Comparison of ENCODE assay signal across 9 cellular contexts in the genomic region with DNA sequence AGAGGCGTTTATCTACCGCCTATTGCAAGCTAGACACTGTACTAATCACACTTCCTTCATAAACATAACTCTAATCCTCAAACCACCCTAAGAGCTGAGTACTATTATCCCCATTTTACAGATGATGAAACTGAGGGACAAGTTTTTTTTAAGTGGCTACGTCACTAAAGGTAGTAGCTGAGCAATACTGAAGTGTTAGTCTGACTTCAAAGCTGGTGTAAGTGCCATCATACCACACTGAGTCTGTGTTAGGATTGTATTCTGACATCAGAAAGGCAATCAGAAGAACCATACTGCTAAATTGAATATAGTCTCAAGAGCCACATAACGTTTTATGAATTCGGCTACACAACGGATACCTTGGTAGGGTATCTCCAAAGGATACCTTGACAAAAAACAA. TPM values are rescaled to one million over a fixed set of nuclear protein-coding genes. Genes with fewer than 3 reads are reported as not detected.
DNase-seq lines count a peak whose midpoint lies in the region; ATAC-seq and TF ChIP-seq lines count a peak whose summit lies in the region.
"Had no signal": no experiment of that assay in that cellular context is flagged by ENCODE, and none has a peak within 500 bp of the region (broad histone marks: within the 10 kb centered on the region; RNA-seq: fewer than 3 reads in every experiment).

No MANE protein-coding gene starts in this region.

- H3K9me3 Mint-ChIP-seq in CD4-positive, alpha-beta T cell, result no peaks in the 10 kb centered on the region
- H3K9me3 Mint-ChIP-seq in natural killer cell treated with Interleukin-12 subunit alpha and Interleukin-12 subunit beta and Interleukin-15 and Interleukin-18, amount 100 ng/mL, for 72 hours, result peaks cover 4% of the 10 kb centered on the region

- H3K27ac ChIP-seq in CD4-positive, alpha-beta T cell (ENCODE audit: low read depth, low read length), result no peak overlapping the region

- TF ChIP-seq CTCF in CD4-positive, alpha-beta T cell (IDR thresholded peaks at IDR 0.05), result no peak

- H3K36me3 Mint-ChIP-seq in CD4-positive, alpha-beta T cell (ENCODE audit: low read depth), result peaks cover 11% of the 10 kb centered on the region
- peaks cover 5% of the 10 kb centered on the region for H3K36me3 Mint-ChIP-seq in natural killer cell treated with Interleukin-12 subunit alpha and Interleukin-12 subunit beta and Interleukin-15 and Interleukin-18, amount 100 ng/mL, for 72 hours

- intact Hi-C loops in CD4-positive, alpha-beta T cell (cut with DNase I, micrococcal nuclease), result loop anchor here (2.0 to 10.0 kb wide), 5 partner anchors 29 to 1581 kb away; a partner anchor contains a TSS

- H3K27me3 Mint-ChIP-seq in CD4-positive, alpha-beta T cell, result no peaks in the 10 kb centered on the region
- no peaks in the 10 kb centered on the region for H3K27me3 Mint-ChIP-seq in natural killer cell treated with Interleukin-12 subunit alpha and Interleukin-12 subunit beta and Interleukin-15 and Interleukin-18, amount 100 ng/mL, for 72 hours

- no peaks in the 10 kb centered on the region for H3K9me3 ChIP-seq in CD4-positive, alpha-beta T cell (ENCODE audit: control insufficient read depth, low read length)
- H3K9me3 ChIP-seq in MG63, result no peaks in the 10 kb centered on the region

- H3K27ac Mint-ChIP-seq in CD4-positive, alpha-beta T cell, result peak overlapping the region; percentile 100
- H3K27ac Mint-ChIP-seq in natural killer cell treated with Interleukin-12 subunit alpha and Interleukin-12 subunit beta and Interleukin-15 and Interleukin-18, amount 100 ng/mL, for 72 hours, result peak overlapping the region; percentile 97 to 98

- H3K36me3 ChIP-seq in MG63, result peaks cover 3% of the 10 kb centered on the region; the same call in 1 of the 2 replicates

- no peak for ATAC-seq in CD4-positive, alpha-beta T cell (ENCODE audit: poor library complexity)
- ATAC-seq in natural killer cell treated with Interleukin-12 subunit alpha and Interleukin-12 subunit beta and Interleukin-15 and Interleukin-18, amount 100 ng/mL, for 72 hours, result peak in 1 of 2 donors; percentile 4

- CTCF ChIA-PET in CD4-positive, alpha-beta T cell (lab: Charles Lee), result interaction anchor here (1.2 to 4.6 kb wide), 2 partner anchors 8 to 32 kb away, joined by 4 to 38 read pairs; no protein-coding TSS in a partner anchor

- H3K4me3 Mint-ChIP-seq in CD4-positive, alpha-beta T cell, result peak overlapping the region; percentile 99
- H3K4me3 Mint-ChIP-seq in natural killer cell treated with Interleukin-12 subunit alpha and Interleukin-12 subunit beta and Interleukin-15 and Interleukin-18, amount 100 ng/mL, for 72 hours, result peak overlapping the region; percentile 94

- no peaks in the 10 kb centered on the region for H3K27me3 ChIP-seq in CD4-positive, alpha-beta T cell (ENCODE audit: control insufficient read depth, insufficient read depth, low read length)
- H3K27me3 ChIP-seq in MG63, result no peaks in the 10 kb centered on the region

- H3K4me1 Mint-ChIP-seq in CD4-positive, alpha-beta T cell (ENCODE audit: low read depth), result peaks cover 57% of the 10 kb centered on the region
- H3K4me1 Mint-ChIP-seq in natural killer cell treated with Interleukin-12 subunit alpha and Interleukin-12 subunit beta and Interleukin-15 and Interleukin-18, amount 100 ng/mL, for 72 hours (ENCODE audit: low read depth in 2 of 2), result peaks cover 42 to 50% of the 10 kb centered on the region in 2 donors

- H3K4me3 ChIP-seq in MG63, result peak overlapping the region; percentile 86

- POLR2A ChIA-PET in CD4-positive, alpha-beta T cell (lab: Charles Lee), result interaction anchor here (0.6 to 3.8 kb wide), 4 partner anchors 9 to 149 kb away, joined by 3 to 78 read pairs (median 10); no protein-coding TSS in a partner anchor

- no peak for DNase-seq in CD4-positive, alpha-beta T cell
- DNase-seq in MG63, result no peak
- peak; percentile 28 for DNase-seq in central memory CD4-positive, alpha-beta T cell
- DNase-seq in natural killer cell treated with Interleukin-12 subunit alpha and Interleukin-12 subunit beta and Interleukin-15 and Interleukin-18, amount 100 ng/mL, for 72 hours (ENCODE audit: low spot score), result no peak
- DNase-seq in stimulated activated CD4-positive, alpha-beta T cell treated with anti-CD3 and anti-CD28 coated beads, Interleukin-4, amount 100 ng/mL, for 1 hour, result no peak
- no peak for DNase-seq in HCEC 1CT
- DNase-seq in OCI-M2 (lab: John Stamatoyannopoulos, UW; ENCODE audit: unreplicated experiment), result no peak
- DNase-seq in midbrain (lab: John Stamatoyannopoulos, UW), result no peak
- DNase-seq: activated CD4-positive, alpha-beta T cell treated with anti-CD3 and anti-CD28 coated beads for 48 hours had no signal

RNA-seq across cellular contexts. Expression of a gene that starts 1.8 kb away (rescaled TPM):
- 100 to 1,000 TPM; 104 to 119 TPM for total RNA-seq in CD4-positive, alpha-beta T cell
- total RNA-seq in MG63 (2014; rRNA removed; shearing (Covaris generic); ENCODE audit: low replicate concordance), result 9.8 and 22.3 TPM in 2 replicates
- total RNA-seq in natural killer cell treated with Interleukin-12 subunit alpha and Interleukin-12 subunit beta and Interleukin-15 and Interleukin-18, amount 100 ng/mL, for 72 hours, result 100 to 1,000 TPM; 122 to 174 TPM
